In the genomic region with DNA sequence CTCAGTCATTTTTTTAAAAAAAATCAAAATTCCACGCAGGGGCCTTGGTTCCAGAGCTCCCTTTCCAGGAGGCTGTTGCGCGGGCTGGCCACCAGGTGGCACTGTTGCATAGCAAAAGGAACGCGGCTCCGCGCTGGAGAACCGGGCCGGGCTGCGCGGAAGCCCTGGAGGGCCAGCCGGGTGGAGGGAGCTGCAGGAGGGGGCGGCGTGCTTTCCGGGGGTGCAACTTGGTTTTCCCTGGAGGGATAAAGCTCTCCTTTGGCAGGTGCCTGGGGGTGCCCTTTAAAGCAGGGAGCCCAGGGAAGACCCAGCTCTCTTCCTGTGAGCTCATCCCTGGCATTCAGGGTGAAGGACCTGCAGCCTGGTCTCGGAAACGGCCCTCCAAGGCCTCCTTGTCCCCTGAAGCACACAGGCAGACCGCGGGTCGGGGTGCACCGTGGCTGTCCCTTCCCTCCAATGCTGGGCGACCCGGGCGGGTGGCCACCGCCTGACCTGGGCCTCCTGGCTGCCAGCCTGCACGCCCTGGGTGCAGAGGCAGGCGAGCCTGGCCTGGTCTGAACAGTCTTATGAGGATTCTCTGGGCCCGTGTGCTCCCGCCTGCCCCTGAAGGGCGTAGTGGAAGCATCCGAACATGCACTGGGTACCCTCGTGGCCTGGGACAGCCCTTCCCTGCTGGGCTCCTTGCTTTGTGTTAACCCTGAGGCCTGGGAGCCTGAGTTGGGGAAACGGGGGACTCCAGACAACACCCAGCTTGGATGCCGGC, we compare ENCODE assay signal across 8 cellular contexts. TPM values are rescaled to one million over a fixed set of nuclear protein-coding genes. Genes with fewer than 3 reads are reported as not detected.
DNase-seq lines count a peak whose midpoint lies in the region; ATAC-seq and TF ChIP-seq lines count a peak whose summit lies in the region.

No MANE protein-coding gene starts in this region.

- H3K36me3 Mint-ChIP-seq in activated T-helper 17 cell treated with anti-CD3 and anti-CD28 coated beads, Interleukin-2, amount 50 U/mL, for 72 hours (ENCODE audit: low read depth) = no peaks in the 10 kb centered on the region

- no peak overlapping the region for H3K27ac Mint-ChIP-seq in activated T-helper 17 cell treated with anti-CD3 and anti-CD28 coated beads, Interleukin-2, amount 50 U/mL, for 72 hours

- H4K20me1 ChIP-seq in GM23248 (ENCODE audit: insufficient read depth) = no peaks in the 10 kb centered on the region

- H3K9me3 ChIP-seq in GM23248 (ENCODE audit: low read depth) = no peaks in the 10 kb centered on the region
- H3K9me3 ChIP-seq in Peyer's patch = no peaks in the 10 kb centered on the region
- no peaks in the 10 kb centered on the region for H3K9me3 ChIP-seq in testis

- WGBS in GM23248 (ENCODE audit: low coverage in 1 of 2, low lambda C conversion rate in 2 of 2, missing lambda C conversion rate in 2 of 2), 2 experiments = 27 to 28% methylated on average over 34 of the region's 34 CpGs
- 27 to 33% methylated on average over 28 to 34 of the region's 34 CpGs for WGBS in testis, 2 donors

- H3K27me3 Mint-ChIP-seq in activated T-helper 17 cell treated with anti-CD3 and anti-CD28 coated beads, Interleukin-2, amount 50 U/mL, for 72 hours = peaks cover 21% of the 10 kb centered on the region

- no peak overlapping the region for H3K4me3 ChIP-seq in GM23248
- H3K4me3 ChIP-seq in Peyer's patch = no peak overlapping the region
- no peak overlapping the region for H3K4me3 ChIP-seq in foreskin fibroblast (ENCODE audit: low read depth in 1 of 2, low read length in 2 of 2)
- no peak overlapping the region for H3K4me3 ChIP-seq in testis

- no peak for TF ChIP-seq POLR2A in Peyer's patch (IDR thresholded peaks at IDR 0.05)
- TF ChIP-seq POLR2A in testis (IDR thresholded peaks at IDR 0.05) = no peak

- no peaks in the 10 kb centered on the region for H3K9me3 Mint-ChIP-seq in activated T-helper 17 cell treated with anti-CD3 and anti-CD28 coated beads, Interleukin-2, amount 50 U/mL, for 72 hours

- intact Hi-C loops in testis (cut with DNase I; ENCODE audit: low total_unique reads) = loop anchor here (10.0 kb wide), 2 partner anchors 182 to 502 kb away; a partner anchor contains a TSS

- TF ChIP-seq CTCF in Peyer's patch (IDR thresholded peaks at IDR 0.05) = peak; percentile 93 to 98 (median 96)
- TF ChIP-seq CTCF in foreskin fibroblast (IDR thresholded peaks at IDR 0.05; ENCODE audit: low read depth, low read length) = peak; percentile 96
- TF ChIP-seq CTCF in testis (IDR thresholded peaks at IDR 0.05) = peak; percentile 97 to 99 (median 98)

- no peak overlapping the region for H3K4me3 Mint-ChIP-seq in activated T-helper 17 cell treated with anti-CD3 and anti-CD28 coated beads, Interleukin-2, amount 50 U/mL, for 72 hours

- no peaks in the 10 kb centered on the region for H3K4me1 ChIP-seq in GM23248 (ENCODE audit: insufficient read depth)
- H3K4me1 ChIP-seq in Peyer's patch = peaks cover 0 to 11% (median 2%) of the 10 kb centered on the region in 4 donors
- no peaks in the 10 kb centered on the region for H3K4me1 ChIP-seq in testis

- peak; percentile 76 for ATAC-seq in activated T-helper 17 cell treated with anti-CD3 and anti-CD28 coated beads, Interleukin-2, amount 50 U/mL, for 72 hours (replicated peaks)
- ATAC-seq in HG03521 (IDR thresholded peaks at IDR 0.05; ENCODE audit: unreplicated experiment) = no peak

- no peaks in the 10 kb centered on the region for H3F3A ChIP-seq in GM23248 (ENCODE audit: insufficient read depth)

- H3K27ac ChIP-seq in GM23248 = no peak overlapping the region
- H3K27ac ChIP-seq in Peyer's patch = no peak overlapping the region
- H3K27ac ChIP-seq in testis = no peak overlapping the region

- DNase-seq in AML-193 (lab: John Stamatoyannopoulos, UW) = peak; percentile 4 to 20
- peak; percentile 75 for DNase-seq in GM23248
- peak; percentile 62 to 87 (median 82) for DNase-seq in Peyer's patch
- DNase-seq in foreskin fibroblast = peak; percentile 39 to 85
- peak in 50 of 56 donors; percentile 20 to 90 (median 60) for DNase-seq in nucleus accumbens (lab: John Stamatoyannopoulos, UW)
- DNase-seq in testis = peak; percentile 88

- H2AFZ ChIP-seq in GM23248 = no peak overlapping the region

- H3K4me2 ChIP-seq in GM23248 (ENCODE audit: unreplicated experiment) = no peak overlapping the region

- in situ Hi-C loops in GM23248 (cut with MboI) = no loop called here

- H3K27me3 ChIP-seq in GM23248 (replicated peaks; ENCODE audit: insufficient read depth) (peaks cover 7% of the 10 kb centered on the region; the same call in 1 of the 2 replicates), Peyer's patch (no peaks in the 10 kb centered on the region), testis (no peaks in the 10 kb centered on the region)

- H3K36me3 ChIP-seq in GM23248 (ENCODE audit: low read depth) (no peaks in the 10 kb centered on the region), Peyer's patch (no peaks in the 10 kb centered on the region), testis (ENCODE audit: low read depth, missing control alignments) (no peaks in the 10 kb centered on the region)

- no peak overlapping the region for H3K9ac ChIP-seq in GM23248

- H3K9me2 ChIP-seq in GM23248 (ENCODE audit: insufficient read depth) = no peaks in the 10 kb centered on the region

- H3K79me2 ChIP-seq in GM23248 (ENCODE audit: insufficient read depth) = no peaks in the 10 kb centered on the region

- no peaks in the 10 kb centered on the region for H3K4me1 Mint-ChIP-seq in activated T-helper 17 cell treated with anti-CD3 and anti-CD28 coated beads, Interleukin-2, amount 50 U/mL, for 72 hours

RNA-seq across cellular contexts. Expression of a gene that starts 23.4 kb away (rescaled TPM):
- total RNA-seq in GM23248 (2014; rRNA removed; shearing (Covaris generic)) = not detected in 2 replicates
- polyA plus RNA-seq in GM23248 (2016; fragmentation: Nextera tagmentation; extraction: Ambion mirVana) (not detected in 2 replicates), testis (ENCODE audit: insufficient read depth, low read depth, low replicate concordance) (not detected)
- total RNA-seq in Peyer's patch (not detected), testis (not detected)
- not detected for total RNA-seq in activated T-helper 17 cell treated with anti-CD3 and anti-CD28 coated beads, Interleukin-2, amount 50 U/mL, for 72 hours

RNA-seq across cellular contexts. Expression of a gene that starts 31.0 kb away (rescaled TPM):
- not detected in 2 replicates for total RNA-seq in GM23248 (2014; rRNA removed; shearing (Covaris generic))
- polyA plus RNA-seq in GM23248 (2016; fragmentation: Nextera tagmentation; extraction: Ambion mirVana) = not detected in 2 replicates
- total RNA-seq in Peyer's patch = not detected
- not detected for total RNA-seq in activated T-helper 17 cell treated with anti-CD3 and anti-CD28 coated beads, Interleukin-2, amount 50 U/mL, for 72 hours
- total RNA-seq in testis = not detected
- not detected for polyA plus RNA-seq in testis (ENCODE audit: insufficient read depth, low read depth, low replicate concordance)

RNA-seq across cellular contexts. Expression of a gene that starts 44.0 kb away (rescaled TPM):
- not detected in 2 replicates for total RNA-seq in GM23248 (2014; rRNA removed; shearing (Covaris generic))
- polyA plus RNA-seq in GM23248 (2016; fragmentation: Nextera tagmentation; extraction: Ambion mirVana) = not detected in 2 replicates
- total RNA-seq in Peyer's patch = not detected
- not detected for total RNA-seq in activated T-helper 17 cell treated with anti-CD3 and anti-CD28 coated beads, Interleukin-2, amount 50 U/mL, for 72 hours
- total RNA-seq in testis = not detected
- not detected for polyA plus RNA-seq in testis (ENCODE audit: insufficient read depth, low read depth, low replicate concordance)

RNA-seq across cellular contexts. Expression of a gene that starts 44.7 kb away (rescaled TPM):
- not detected in 2 replicates for total RNA-seq in GM23248 (2014; rRNA removed; shearing (Covaris generic))
- polyA plus RNA-seq in GM23248 (2016; fragmentation: Nextera tagmentation; extraction: Ambion mirVana) = not detected in 2 replicates
- total RNA-seq in Peyer's patch = not detected
- total RNA-seq in activated T-helper 17 cell treated with anti-CD3 and anti-CD28 coated beads, Interleukin-2, amount 50 U/mL, for 72 hours = not detected
- not detected for total RNA-seq in testis
- not detected for polyA plus RNA-seq in testis (ENCODE audit: insufficient read depth, low read depth, low replicate concordance)

RNA-seq across cellular contexts. Expression of a gene that starts 54.9 kb away (rescaled TPM):
- total RNA-seq in GM23248 (2014; rRNA removed; shearing (Covaris generic)) = not detected in 2 replicates
- not detected in 2 replicates for polyA plus RNA-seq in GM23248 (2016; fragmentation: Nextera tagmentation; extraction: Ambion mirVana)
- not detected for total RNA-seq in Peyer's patch
- not detected for total RNA-seq in activated T-helper 17 cell treated with anti-CD3 and anti-CD28 coated beads, Interleukin-2, amount 50 U/mL, for 72 hours
- not detected for total RNA-seq in testis
- not detected for polyA plus RNA-seq in testis (ENCODE audit: insufficient read depth, low read depth, low replicate concordance)

Comparison
In these comparisons a context has a peak if more than half of its experiments do, and no peak if none do; other contexts are left out.
1. DNase-seq: peak in every context shown above with its lines; median percentile 88 in testis; 82 in Peyer's patch; 75 in GM23248; 62 in foreskin fibroblast; 60 in nucleus accumbens; 12 in AML-193.